In genomic region chr15:48675436-48675835, GRCh38 we compare ENCODE assay signal across 1 cellular context.
TF ChIP-seq lines count a peak whose summit lies in the region.

No MANE protein-coding gene starts in this region.

TF ChIP-seq in SK-N-SH, 30 proteins besides CTCF, POLR2A, EP300 and RAD21 (continued from another document):
- TF ChIP-seq REST (IDR thresholded peaks at IDR 0.05; ENCODE audit: low read depth, low read length), result no peak
- TF ChIP-seq RXRA (IDR thresholded peaks at IDR 0.05; ENCODE audit: borderline replicate concordance, low read depth), result no peak
- no peak for TF ChIP-seq NRF1 (IDR thresholded peaks at IDR 0.05; ENCODE audit: low read depth, low read length)
- TF ChIP-seq GATA2 (CRISPR knock-in tag; IDR thresholded peaks at IDR 0.05), result no peak
- TF ChIP-seq JUND (IDR thresholded peaks at IDR 0.05), result no peak
- TF ChIP-seq ZBTB33 (IDR thresholded peaks at IDR 0.05; ENCODE audit: borderline replicate concordance, low read depth), result no peak
- no peak for TF ChIP-seq MXI1 (IDR thresholded peaks at IDR 0.05; ENCODE audit: low read depth, low read length)
